In the genomic region with DNA sequence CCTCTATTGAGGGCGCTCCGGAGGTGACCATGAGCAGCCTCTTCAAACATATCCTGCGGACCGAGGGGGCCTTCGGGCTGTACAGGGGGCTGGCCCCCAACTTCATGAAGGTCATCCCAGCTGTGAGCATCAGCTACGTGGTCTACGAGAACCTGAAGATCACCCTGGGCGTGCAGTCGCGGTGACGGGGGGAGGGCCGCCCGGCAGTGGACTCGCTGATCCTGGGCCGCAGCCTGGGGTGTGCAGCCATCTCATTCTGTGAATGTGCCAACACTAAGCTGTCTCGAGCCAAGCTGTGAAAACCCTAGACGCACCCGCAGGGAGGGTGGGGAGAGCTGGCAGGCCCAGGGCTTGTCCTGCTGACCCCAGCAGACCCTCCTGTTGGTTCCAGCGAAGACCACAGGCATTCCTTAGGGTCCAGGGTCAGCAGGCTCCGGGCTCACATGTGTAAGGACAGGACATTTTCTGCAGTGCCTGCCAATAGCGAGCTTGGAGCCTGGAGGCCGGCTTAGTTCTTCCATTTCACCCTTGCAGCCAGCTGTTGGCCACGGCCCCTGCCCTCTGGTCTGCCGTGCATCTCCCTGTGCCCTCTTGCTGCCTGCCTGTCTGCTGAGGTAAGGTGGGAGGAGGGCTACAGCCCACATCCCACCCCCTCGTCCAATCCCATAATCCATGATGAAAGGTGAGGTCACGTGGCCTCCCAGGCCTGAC, we compare ENCODE assay signal across 1 cellular context.
TF ChIP-seq lines count a peak whose summit lies in the region.

No MANE protein-coding gene starts in this region.

TF ChIP-seq in liver, 16 proteins besides CTCF, POLR2A, EP300 and RAD21:
- TF ChIP-seq FOXA1 (IDR thresholded peaks at IDR 0.05) (peak; percentile 9), HNF4G (IDR thresholded peaks at IDR 0.05) (no peak), JUND (IDR thresholded peaks at IDR 0.05) (no peak), FOXA2 (IDR thresholded peaks at IDR 0.05) (no peak), SP1 (IDR thresholded peaks at IDR 0.05) (no peak), RXRA (IDR thresholded peaks at IDR 0.05) (peak in 1 of 2 donors; percentile 35), EGR1 (IDR thresholded peaks at IDR 0.05; ENCODE audit: low read depth in 2 of 2) (no peak), NR2F2 (IDR thresholded peaks at IDR 0.05) (no peak), HNF4A (conservative IDR thresholded peaks at IDR 0.05) (no peak), TAF1 (conservative IDR thresholded peaks at IDR 0.05) (no peak), GABPA (IDR thresholded peaks at IDR 0.05 in 1 of 2, conservative IDR thresholded peaks at IDR 0.05 in 1 of 2) (no peak), YY1 (IDR thresholded peaks at IDR 0.05) (peak; percentile 14)
- TF ChIP-seq, protein P1, sequence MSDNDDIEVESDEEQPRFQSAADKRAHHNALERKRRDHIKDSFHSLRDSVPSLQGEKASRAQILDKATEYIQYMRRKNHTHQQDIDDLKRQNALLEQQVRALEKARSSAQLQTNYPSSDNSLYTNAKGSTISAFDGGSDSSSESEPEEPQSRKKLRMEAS (IDR thresholded peaks at IDR 0.05) = no peak
- TF ChIP-seq, protein P2, sequence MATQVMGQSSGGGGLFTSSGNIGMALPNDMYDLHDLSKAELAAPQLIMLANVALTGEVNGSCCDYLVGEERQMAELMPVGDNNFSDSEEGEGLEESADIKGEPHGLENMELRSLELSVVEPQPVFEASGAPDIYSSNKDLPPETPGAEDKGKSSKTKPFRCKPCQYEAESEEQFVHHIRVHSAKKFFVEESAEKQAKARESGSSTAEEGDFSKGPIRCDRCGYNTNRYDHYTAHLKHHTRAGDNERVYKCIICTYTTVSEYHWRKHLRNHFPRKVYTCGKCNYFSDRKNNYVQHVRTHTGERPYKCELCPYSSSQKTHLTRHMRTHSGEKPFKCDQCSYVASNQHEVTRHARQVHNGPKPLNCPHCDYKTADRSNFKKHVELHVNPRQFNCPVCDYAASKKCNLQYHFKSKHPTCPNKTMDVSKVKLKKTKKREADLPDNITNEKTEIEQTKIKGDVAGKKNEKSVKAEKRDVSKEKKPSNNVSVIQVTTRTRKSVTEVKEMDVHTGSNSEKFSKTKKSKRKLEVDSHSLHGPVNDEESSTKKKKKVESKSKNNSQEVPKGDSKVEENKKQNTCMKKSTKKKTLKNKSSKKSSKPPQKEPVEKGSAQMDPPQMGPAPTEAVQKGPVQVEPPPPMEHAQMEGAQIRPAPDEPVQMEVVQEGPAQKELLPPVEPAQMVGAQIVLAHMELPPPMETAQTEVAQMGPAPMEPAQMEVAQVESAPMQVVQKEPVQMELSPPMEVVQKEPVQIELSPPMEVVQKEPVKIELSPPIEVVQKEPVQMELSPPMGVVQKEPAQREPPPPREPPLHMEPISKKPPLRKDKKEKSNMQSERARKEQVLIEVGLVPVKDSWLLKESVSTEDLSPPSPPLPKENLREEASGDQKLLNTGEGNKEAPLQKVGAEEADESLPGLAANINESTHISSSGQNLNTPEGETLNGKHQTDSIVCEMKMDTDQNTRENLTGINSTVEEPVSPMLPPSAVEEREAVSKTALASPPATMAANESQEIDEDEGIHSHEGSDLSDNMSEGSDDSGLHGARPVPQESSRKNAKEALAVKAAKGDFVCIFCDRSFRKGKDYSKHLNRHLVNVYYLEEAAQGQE (IDR thresholded peaks at IDR 0.05) = no peak
- TF ChIP-seq, protein P3, sequence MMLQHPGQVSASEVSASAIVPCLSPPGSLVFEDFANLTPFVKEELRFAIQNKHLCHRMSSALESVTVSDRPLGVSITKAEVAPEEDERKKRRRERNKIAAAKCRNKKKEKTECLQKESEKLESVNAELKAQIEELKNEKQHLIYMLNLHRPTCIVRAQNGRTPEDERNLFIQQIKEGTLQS (IDR thresholded peaks at IDR 0.05) = no peak
- TF ChIP-seq, protein P4, sequence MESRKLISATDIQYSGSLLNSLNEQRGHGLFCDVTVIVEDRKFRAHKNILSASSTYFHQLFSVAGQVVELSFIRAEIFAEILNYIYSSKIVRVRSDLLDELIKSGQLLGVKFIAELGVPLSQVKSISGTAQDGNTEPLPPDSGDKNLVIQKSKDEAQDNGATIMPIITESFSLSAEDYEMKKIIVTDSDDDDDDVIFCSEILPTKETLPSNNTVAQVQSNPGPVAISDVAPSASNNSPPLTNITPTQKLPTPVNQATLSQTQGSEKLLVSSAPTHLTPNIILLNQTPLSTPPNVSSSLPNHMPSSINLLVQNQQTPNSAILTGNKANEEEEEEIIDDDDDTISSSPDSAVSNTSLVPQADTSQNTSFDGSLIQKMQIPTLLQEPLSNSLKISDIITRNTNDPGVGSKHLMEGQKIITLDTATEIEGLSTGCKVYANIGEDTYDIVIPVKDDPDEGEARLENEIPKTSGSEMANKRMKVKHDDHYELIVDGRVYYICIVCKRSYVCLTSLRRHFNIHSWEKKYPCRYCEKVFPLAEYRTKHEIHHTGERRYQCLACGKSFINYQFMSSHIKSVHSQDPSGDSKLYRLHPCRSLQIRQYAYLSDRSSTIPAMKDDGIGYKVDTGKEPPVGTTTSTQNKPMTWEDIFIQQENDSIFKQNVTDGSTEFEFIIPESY (IDR thresholded peaks at IDR 0.05) = no peak
TF ChIP-seq in liver: peak in this region for 3.
